15 cellular contexts compared by ENCODE assay signal in the genomic region with DNA sequence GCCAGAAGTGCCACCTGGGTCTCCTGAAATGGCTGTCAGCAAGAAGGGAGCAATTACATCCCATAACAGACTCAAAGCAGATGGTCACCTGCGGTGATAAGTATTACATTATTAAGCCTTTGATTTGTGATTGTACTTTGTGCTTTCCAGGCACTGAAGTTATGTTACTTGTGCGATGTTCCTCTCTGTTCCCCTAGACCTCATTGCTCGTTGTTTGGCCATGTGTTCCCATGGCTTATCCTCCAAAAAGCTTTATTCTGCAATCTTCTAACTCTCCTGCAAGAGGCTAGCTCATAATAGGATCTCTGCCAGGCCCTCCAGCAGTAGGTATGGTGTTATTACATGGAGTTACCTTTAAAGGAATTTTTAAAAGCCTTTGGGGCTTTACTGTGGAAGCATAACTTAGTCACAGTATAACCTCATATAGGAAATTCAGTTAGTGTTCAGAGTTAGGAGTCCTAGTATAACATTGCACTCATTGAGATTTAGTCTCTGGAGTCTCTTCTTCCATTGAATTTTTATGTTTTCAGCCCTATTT.
A peak's percentile ranks its signal among the peaks of the same experiment; 100 is the strongest.
DNase-seq lines count a peak whose midpoint lies in the region; ATAC-seq and TF ChIP-seq lines count a peak whose summit lies in the region.
"Had no signal": no experiment of that assay in that cellular context is flagged by ENCODE, and none has a peak within 500 bp of the region (broad histone marks: within the 10 kb centered on the region; RNA-seq: fewer than 3 reads in every experiment).

No MANE protein-coding gene starts in this region.

- no peaks in the 10 kb centered on the region for H3K27me3 Mint-ChIP-seq in CD8-positive, alpha-beta memory T cell
- H3K27me3 Mint-ChIP-seq: stimulated activated naive B cell treated with anti-CD40 and anti-IgM and Interleukin-4, amounts not matched to agents 10 μg/mL and 1 μg/mL and 100 μg/mL, for 72 hours had no signal

- intact Hi-C loops in psoas muscle (cut with DNase I), result no loop called here

- no peak overlapping the region for H3K18ac ChIP-seq in mesenchymal stem cell (ENCODE audit: low read depth in 1 of 2, low read length in 2 of 2)

- H2BK15ac ChIP-seq in mesenchymal stem cell (ENCODE audit: low read depth, poor library complexity, severe bottlenecking), result no peak overlapping the region

- 75% methylated on average over 3 of the region's 3 CpGs for WGBS in mesenchymal stem cell
- WGBS in psoas muscle, 3 donors, result 55 to 74% (median 67%) methylated on average over 3 of the region's 3 CpGs

- peak overlapping the region in 6 of 8 donors; percentile 7 to 69 (median 32) for H3K27ac Mint-ChIP-seq in CD8-positive, alpha-beta memory T cell
- H3K27ac Mint-ChIP-seq: activated T-helper 2 cell treated with anti-CD3 and anti-CD28 coated beads, Interferon-gamma antibody, Interleukin-2, Interleukin-4, amounts not matched to agents 10 μg/mL and 5 μg/mL and 100 μg/mL, durations not matched to agents 14 hours and 24 hours and 36 hours; stimulated activated naive B cell treated with anti-CD40 and anti-IgM and Interleukin-4, amounts not matched to agents 10 μg/mL and 1 μg/mL and 100 μg/mL, for 72 hours; T-helper 1 cell treated with Interleukin-12 subunit alpha and Interleukin-12 subunit beta and Interleukin-4 antibody, amounts not matched to agents 30 μg/mL and 1 μg/mL, for 36 hours had no signal

- no peak overlapping the region for H3K4me3 ChIP-seq in CD8-positive, alpha-beta memory T cell (ENCODE audit: low read length)
- H3K4me3 ChIP-seq in Loucy (ENCODE audit: low read length, poor library complexity, severe bottlenecking) (peak overlapping the region; percentile 20), mesenchymal stem cell (ENCODE audit: insufficient read depth in 1 of 2, low read depth in 1 of 2, low read length in 2 of 2) (no peak overlapping the region), psoas muscle (no peak overlapping the region)

- no peaks in the 10 kb centered on the region for H4K20me1 ChIP-seq in Loucy (ENCODE audit: insufficient read depth, low read length, poor library complexity, severe bottlenecking)

- CTCF ChIA-PET in CD8-positive, alpha-beta memory T cell (lab: Charles Lee), result no interaction called here

- H2BK120ac ChIP-seq in mesenchymal stem cell (ENCODE audit: low read depth, low read length), result no peak overlapping the region

- peak overlapping the region; percentile 57 for H2AK5ac ChIP-seq in mesenchymal stem cell (ENCODE audit: low read length, severe bottlenecking)

- no peaks in the 10 kb centered on the region for H3K79me1 ChIP-seq in mesenchymal stem cell (replicated peaks; ENCODE audit: low read length, poor library complexity, severe bottlenecking)

- no peaks in the 10 kb centered on the region for H3K79me2 ChIP-seq in Loucy (ENCODE audit: insufficient read depth, low read length)

- no peaks in the 10 kb centered on the region for H3K9me3 Mint-ChIP-seq in CD8-positive, alpha-beta memory T cell
- H3K9me3 Mint-ChIP-seq: activated T-helper 2 cell treated with anti-CD3 and anti-CD28 coated beads, Interferon-gamma antibody, Interleukin-2, Interleukin-4, amounts not matched to agents 10 μg/mL and 5 μg/mL and 100 μg/mL, durations not matched to agents 14 hours and 24 hours and 36 hours; stimulated activated naive B cell treated with anti-CD40 and anti-IgM and Interleukin-4, amounts not matched to agents 10 μg/mL and 1 μg/mL and 100 μg/mL, for 72 hours; T-helper 1 cell treated with Interleukin-12 subunit alpha and Interleukin-12 subunit beta and Interleukin-4 antibody, amounts not matched to agents 30 μg/mL and 1 μg/mL, for 36 hours had no signal

- H4K8ac ChIP-seq in mesenchymal stem cell (ENCODE audit: low read length), result no peak overlapping the region

- POLR2A ChIA-PET in CD8-positive, alpha-beta memory T cell (lab: Charles Lee), result no interaction called here

- no peak for ATAC-seq in psoas muscle
- ATAC-seq: stimulated activated naive B cell treated with anti-CD40 and anti-IgM and Interleukin-4, amounts not matched to agents 10 μg/mL and 1 μg/mL and 100 μg/mL, for 72 hours had no signal

- peaks cover 10% of the 10 kb centered on the region for H3K4me1 ChIP-seq in CD8-positive, alpha-beta memory T cell (ENCODE audit: insufficient read depth, low read length)
- H3K4me1 ChIP-seq in Loucy (ENCODE audit: insufficient read depth, low read length, poor library complexity, severe bottlenecking) (peaks cover 40% of the 10 kb centered on the region), mesenchymal stem cell (ENCODE audit: control insufficient read depth, insufficient read depth, low read depth, low read length) (no peaks in the 10 kb centered on the region), psoas muscle (peaks cover 6% of the 10 kb centered on the region)

- no peaks in the 10 kb centered on the region for H3K9me3 ChIP-seq in CD8-positive, alpha-beta memory T cell (ENCODE audit: low read length)
- H3K9me3 ChIP-seq in Loucy (ENCODE audit: insufficient read depth, low read depth, low read length) (no peaks in the 10 kb centered on the region), mesenchymal stem cell (ENCODE audit: control insufficient read depth, low read length) (no peaks in the 10 kb centered on the region), psoas muscle (no peaks in the 10 kb centered on the region)

- H3K4ac ChIP-seq in mesenchymal stem cell (ENCODE audit: low read depth in 1 of 2, low read length in 2 of 2), result no peak overlapping the region

- no peaks in the 10 kb centered on the region for H3K9me2 ChIP-seq in Loucy (replicated peaks; ENCODE audit: low read depth, low read length)

- H2AFZ ChIP-seq in Loucy (ENCODE audit: low read length) (no peak overlapping the region), mesenchymal stem cell (ENCODE audit: low read depth, low read length) (no peak overlapping the region)

- H3K23ac ChIP-seq in mesenchymal stem cell (ENCODE audit: low read length in 2 of 2), result no peak overlapping the region

- H3K9ac ChIP-seq in Loucy (ENCODE audit: low read depth, low read length, poor library complexity, severe bottlenecking), result peak overlapping the region; percentile 41
- no peak overlapping the region for H3K9ac ChIP-seq in mesenchymal stem cell (ENCODE audit: low read length)

- H3K36me3 ChIP-seq in CD8-positive, alpha-beta memory T cell (ENCODE audit: insufficient read depth, low read length), result no peaks in the 10 kb centered on the region
- H3K36me3 ChIP-seq in Loucy (ENCODE audit: insufficient read depth, low read length) (no peaks in the 10 kb centered on the region), mesenchymal stem cell (ENCODE audit: control insufficient read depth in 1 of 2, insufficient read depth in 2 of 2, low read depth in 1 of 2, low read length in 2 of 2) (no peaks in the 10 kb centered on the region), psoas muscle (ENCODE audit: insufficient read depth in 1 of 2, low read depth in 1 of 2) (no peaks in the 10 kb centered on the region)

- no peak overlapping the region for H4K91ac ChIP-seq in mesenchymal stem cell (ENCODE audit: low read length)

- H3K27me3 ChIP-seq in CD8-positive, alpha-beta memory T cell (ENCODE audit: insufficient read depth, low read length, poor library complexity, severe bottlenecking), result no peaks in the 10 kb centered on the region
- H3K27me3 ChIP-seq in Loucy (ENCODE audit: insufficient read depth, low read length, poor library complexity, severe bottlenecking), result no peaks in the 10 kb centered on the region
- H3K27me3 ChIP-seq in mesenchymal stem cell (ENCODE audit: control insufficient read depth in 1 of 2, insufficient read depth in 1 of 2, low read length in 2 of 2), result no peaks in the 10 kb centered on the region
- no peaks in the 10 kb centered on the region for H3K27me3 ChIP-seq in psoas muscle (ENCODE audit: insufficient read depth in 3 of 3, low read length in 2 of 3)

- no peak overlapping the region for H3K27ac ChIP-seq in CD8-positive, alpha-beta memory T cell (ENCODE audit: low read depth, low read length)
- no peak overlapping the region for H3K27ac ChIP-seq in mesenchymal stem cell (ENCODE audit: low read length, poor library complexity, severe bottlenecking)
- H3K27ac ChIP-seq in psoas muscle, result no peak overlapping the region

- peak overlapping the region; percentile 48 for H3K4me2 ChIP-seq in Loucy (ENCODE audit: low read depth, low read length, poor library complexity, severe bottlenecking)
- no peak overlapping the region for H3K4me2 ChIP-seq in mesenchymal stem cell (ENCODE audit: low read length, poor library complexity, severe bottlenecking)

- no peak for DNase-seq in CD8-positive, alpha-beta memory T cell
- DNase-seq in RPMI8226 (peak; percentile 3), mesenchymal stem cell (no peak), GF-D8 (lab: John Stamatoyannopoulos, UW) (no peak), psoas muscle (no peak), NCI-H446 treated with DMSO at 0.1 percent for 48 hours (lab: John Stamatoyannopoulos, UW) (no peak)
- DNase-seq in activated CD4-positive, CD25-positive, alpha-beta regulatory T cell (lab: John Stamatoyannopoulos, UW), result no peak
- DNase-seq: activated CD4-positive, alpha-beta T cell treated with anti-CD3 and anti-CD28 coated beads, Interleukin-2, amount 50 U/mL, for 1 hour; effector CD8-positive, alpha-beta T cell; H7; stimulated activated CD4-positive, alpha-beta T cell treated with anti-CD3 and anti-CD28 coated beads, Interleukin-2, amount 100 ng/mL, for 48 hours; stimulated activated naive B cell treated with anti-CD40 and anti-IgM and Interleukin-4, amounts not matched to agents 10 μg/mL and 1 μg/mL and 100 μg/mL, for 72 hours had no signal

- TF ChIP-seq CTCF in Loucy (conservative IDR thresholded peaks at IDR 0.05; ENCODE audit: low read length) (no peak), psoas muscle (IDR thresholded peaks at IDR 0.05) (no peak)

- no peak overlapping the region for H2BK5ac ChIP-seq in mesenchymal stem cell (ENCODE audit: low read depth, low read length, poor library complexity, severe bottlenecking)

- H3F3A ChIP-seq in Loucy (ENCODE audit: low read depth), result no peaks in the 10 kb centered on the region; the same call in 1 of the 2 replicates

- peaks cover 26 to 36% (median 28%) of the 10 kb centered on the region in 3 donors for H3K4me1 Mint-ChIP-seq in CD8-positive, alpha-beta memory T cell

- no peak overlapping the region for H3K14ac ChIP-seq in mesenchymal stem cell (ENCODE audit: low read length in 2 of 2)

- H2BK12ac ChIP-seq in mesenchymal stem cell (ENCODE audit: low read length in 2 of 2), result no peak overlapping the region

- peak overlapping the region in 1 of 7 donors; percentile 11 for H3K4me3 Mint-ChIP-seq in CD8-positive, alpha-beta memory T cell
- H3K4me3 Mint-ChIP-seq: stimulated activated naive B cell treated with anti-CD40 and anti-IgM and Interleukin-4, amounts not matched to agents 10 μg/mL and 1 μg/mL and 100 μg/mL, for 72 hours; T-helper 1 cell treated with Interleukin-12 subunit alpha and Interleukin-12 subunit beta and Interleukin-4 antibody, amounts not matched to agents 30 μg/mL and 1 μg/mL, for 36 hours had no signal

- no peaks in the 10 kb centered on the region for H3K36me3 Mint-ChIP-seq in CD8-positive, alpha-beta memory T cell
